1 cellular context compared by ENCODE assay signal in the genomic region with DNA sequence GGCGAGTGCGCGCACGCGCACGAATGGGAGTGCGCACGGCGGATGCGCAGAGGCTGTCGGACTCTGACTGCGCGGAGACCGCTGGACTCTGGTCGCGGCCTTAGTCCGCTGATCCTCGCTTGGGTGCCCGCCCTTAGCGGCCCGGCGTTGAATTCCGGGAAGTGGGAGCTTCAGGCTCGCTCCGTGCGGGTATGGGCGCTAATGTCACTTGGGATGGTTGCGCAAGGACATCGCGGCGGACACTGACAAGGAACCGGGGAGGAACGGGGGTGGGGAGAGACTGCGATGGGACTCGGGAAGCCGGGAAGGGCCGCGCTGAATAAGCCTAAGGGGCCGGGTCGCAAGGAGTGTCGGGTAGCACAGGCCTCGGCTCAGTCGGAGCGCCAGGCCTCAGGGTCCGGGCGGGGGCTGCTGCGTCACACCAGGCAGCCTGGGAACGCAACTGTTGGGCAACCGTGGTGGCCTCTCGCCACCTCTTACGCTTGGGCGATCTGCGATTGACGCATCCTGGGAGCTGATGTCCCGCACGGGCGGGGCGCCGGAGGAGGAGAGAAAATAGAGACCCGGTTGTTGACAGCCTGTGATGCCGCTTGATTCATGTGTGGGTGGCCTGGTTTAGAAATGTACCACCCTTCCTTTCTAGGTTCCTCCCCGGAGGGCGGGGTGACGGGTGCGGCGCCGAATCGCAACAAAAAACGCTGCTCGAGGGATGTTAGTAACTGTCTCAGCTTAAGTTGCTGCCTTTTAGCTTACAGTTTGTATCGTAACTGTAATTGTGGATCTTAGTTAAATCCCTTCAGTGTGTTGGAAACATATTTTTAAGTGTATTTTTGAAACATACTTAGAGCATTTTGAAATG.
TF ChIP-seq lines count a peak whose summit lies in the region.

No MANE protein-coding gene starts in this region.

TF ChIP-seq in HepG2, 621 proteins besides CTCF, POLR2A, EP300 and RAD21 (continued from another document and continues in another):
- TF ChIP-seq ZBTB21 (CRISPR knock-in tag; IDR thresholded peaks at IDR 0.05) (peak; percentile 88), E2F1 (CRISPR knock-in tag; IDR thresholded peaks at IDR 0.05) (peak; percentile 44; the same call in 1 of the 2 replicates), ZSCAN12 (CRISPR knock-in tag; IDR thresholded peaks at IDR 0.05) (no peak), ELF1 (CRISPR knock-in tag; IDR thresholded peaks at IDR 0.05) (peak; percentile 82), NFYB (CRISPR knock-in tag; IDR thresholded peaks at IDR 0.05) (peak; percentile 60), ZNF746 (CRISPR knock-in tag; IDR thresholded peaks at IDR 0.05) (peak; percentile 61; the same call in 1 of the 2 replicates), ELF4 (CRISPR knock-in tag; IDR thresholded peaks at IDR 0.05; ENCODE audit: borderline replicate concordance) (peak; percentile 76; the same call in 1 of the 2 replicates), ERF (CRISPR knock-in tag; IDR thresholded peaks at IDR 0.05) (peak; percentile 82; the same call in 1 of the 2 replicates), SATB2 (CRISPR knock-in tag; IDR thresholded peaks at IDR 0.05) (no peak; the same call in 1 of the 2 replicates), ZNF235 (CRISPR knock-in tag; IDR thresholded peaks at IDR 0.05; ENCODE audit: borderline replicate concordance) (0 out of 2 replicates have a peak, but pooled peaks have one; percentile 56), JUN (CRISPR knock-in tag; IDR thresholded peaks at IDR 0.05) (peak; percentile 52; the same call in 1 of the 2 replicates), SPEN (CRISPR knock-in tag; IDR thresholded peaks at IDR 0.05; ENCODE audit: low read depth) (peak; percentile 99), CEBPG (CRISPR knock-in tag; IDR thresholded peaks at IDR 0.05) (peak; percentile 92), CHD4 (IDR thresholded peaks at IDR 0.05; ENCODE audit: borderline replicate concordance, low read length) (no peak), HIVEP1 (CRISPR knock-in tag; IDR thresholded peaks at IDR 0.05) (peak; percentile 93; the same call in 1 of the 2 replicates), ZNF564 (CRISPR knock-in tag; IDR thresholded peaks at IDR 0.05) (peak; percentile 86), BORCS8-MEF2B (CRISPR knock-in tag; IDR thresholded peaks at IDR 0.05) (peak; percentile 89), ZMYM4 (CRISPR knock-in tag; IDR thresholded peaks at IDR 0.05) (peak; percentile 96), SP4 (CRISPR knock-in tag; IDR thresholded peaks at IDR 0.05) (peak; percentile 87), NFYC (CRISPR knock-in tag; IDR thresholded peaks at IDR 0.05) (peak; percentile 66), ZNF777 (CRISPR knock-in tag; IDR thresholded peaks at IDR 0.05) (0 out of 2 replicates have a peak, but pooled peaks have one; percentile 31), ZNF367 (CRISPR knock-in tag; IDR thresholded peaks at IDR 0.05; ENCODE audit: borderline replicate concordance) (peak; percentile 53; the same call in 1 of the 2 replicates), ZNF44 (CRISPR knock-in tag; IDR thresholded peaks at IDR 0.05) (peak; percentile 73; the same call in 1 of the 2 replicates), ZMYM3 (CRISPR knock-in tag; IDR thresholded peaks at IDR 0.05) (peak; percentile 31; the same call in 1 of the 2 replicates), ZNF430 (CRISPR knock-in tag; IDR thresholded peaks at IDR 0.05) (peak; percentile 98), PHF20 (CRISPR knock-in tag; IDR thresholded peaks at IDR 0.05) (peak; percentile 89), CBX2 (IDR thresholded peaks at IDR 0.05; ENCODE audit: low read depth, low read length) (no peak), CBX2 (CRISPR knock-in tag; IDR thresholded peaks at IDR 0.05; ENCODE audit: low read depth) (peak; percentile 54; the same call in 1 of the 2 replicates), ZNF790 (CRISPR knock-in tag; IDR thresholded peaks at IDR 0.05; ENCODE audit: borderline replicate concordance) (no peak), MXI1 (IDR thresholded peaks at IDR 0.05; ENCODE audit: borderline replicate concordance, low read depth, low read length) (peak; percentile 56; the same call in 1 of the 3 replicates), HNRNPL (IDR thresholded peaks at IDR 0.05; ENCODE audit: low read depth, low read length) (peak; percentile 76; the same call in 1 of the 2 replicates), SNRNP70 (IDR thresholded peaks at IDR 0.05; ENCODE audit: low read depth, low read length) (no peak), MYNN (CRISPR knock-in tag; IDR thresholded peaks at IDR 0.05; ENCODE audit: low read depth) (no peak), PHF8 (CRISPR knock-in tag; IDR thresholded peaks at IDR 0.05) (peak; percentile 99), SRSF4 (IDR thresholded peaks at IDR 0.05; ENCODE audit: low read depth, low read length, poor library complexity, severe bottlenecking) (no peak), KAT7 (CRISPR knock-in tag; IDR thresholded peaks at IDR 0.05; ENCODE audit: borderline replicate concordance) (peak; percentile 70; the same call in 1 of the 2 replicates), ZNF800 (CRISPR knock-in tag; IDR thresholded peaks at IDR 0.05) (peak; percentile 81), ZNF878 (CRISPR knock-in tag; IDR thresholded peaks at IDR 0.05) (peak; percentile 87), ZNF768 (CRISPR knock-in tag; IDR thresholded peaks at IDR 0.05) (peak; percentile 57; the same call in 1 of the 2 replicates), ZNF276 (CRISPR knock-in tag; IDR thresholded peaks at IDR 0.05; ENCODE audit: low read depth) (peak; percentile 84; the same call in 1 of the 2 replicates), CAMTA2 (CRISPR knock-in tag; IDR thresholded peaks at IDR 0.05; ENCODE audit: borderline replicate concordance) (0 out of 2 replicates have a peak, but pooled peaks have one; percentile 30), ZFX (CRISPR knock-in tag; IDR thresholded peaks at IDR 0.05; ENCODE audit: low read depth) (peak; percentile 100), FOXP1 (IDR thresholded peaks at IDR 0.05) (no peak), FOXP1 (CRISPR knock-in tag; IDR thresholded peaks at IDR 0.05) (peak; percentile 56; the same call in 1 of the 2 replicates), ZIK1 (CRISPR knock-in tag; IDR thresholded peaks at IDR 0.05; ENCODE audit: borderline replicate concordance, low read depth) (peak; percentile 83; the same call in 1 of the 2 replicates), ZNF260 (CRISPR knock-in tag; IDR thresholded peaks at IDR 0.05; ENCODE audit: borderline replicate concordance, low read depth) (no peak), CENPT (CRISPR knock-in tag; IDR thresholded peaks at IDR 0.05; ENCODE audit: low read depth) (peak; percentile 56), SRSF1 (optimal IDR thresholded peaks at IDR 0.05; ENCODE audit: low read depth, low read length) (peak; percentile 93), U2AF2 (IDR thresholded peaks at IDR 0.05; ENCODE audit: low read depth, low read length) (0 out of 2 replicates have a peak, but pooled peaks have one; percentile 25), ZNF160 (CRISPR knock-in tag; IDR thresholded peaks at IDR 0.05) (no peak; the same call in 1 of the 2 replicates), TOPORS (CRISPR knock-in tag; IDR thresholded peaks at IDR 0.05) (peak; percentile 70; the same call in 1 of the 2 replicates), ZNF234 (CRISPR knock-in tag; conservative IDR thresholded peaks at IDR 0.05) (peak; percentile 98; the same call in 1 of the 2 replicates), ZNF232 (CRISPR knock-in tag; IDR thresholded peaks at IDR 0.05; ENCODE audit: borderline replicate concordance) (peak; percentile 81; the same call in 1 of the 2 replicates), SALL2 (CRISPR knock-in tag; IDR thresholded peaks at IDR 0.05) (peak; percentile 86; the same call in 1 of the 2 replicates), RFXAP (CRISPR knock-in tag; IDR thresholded peaks at IDR 0.05; ENCODE audit: borderline replicate concordance) (peak; percentile 79; the same call in 1 of the 2 replicates), ZNF672 (CRISPR knock-in tag; IDR thresholded peaks at IDR 0.05) (no peak)
- TF ChIP-seq, protein P1, sequence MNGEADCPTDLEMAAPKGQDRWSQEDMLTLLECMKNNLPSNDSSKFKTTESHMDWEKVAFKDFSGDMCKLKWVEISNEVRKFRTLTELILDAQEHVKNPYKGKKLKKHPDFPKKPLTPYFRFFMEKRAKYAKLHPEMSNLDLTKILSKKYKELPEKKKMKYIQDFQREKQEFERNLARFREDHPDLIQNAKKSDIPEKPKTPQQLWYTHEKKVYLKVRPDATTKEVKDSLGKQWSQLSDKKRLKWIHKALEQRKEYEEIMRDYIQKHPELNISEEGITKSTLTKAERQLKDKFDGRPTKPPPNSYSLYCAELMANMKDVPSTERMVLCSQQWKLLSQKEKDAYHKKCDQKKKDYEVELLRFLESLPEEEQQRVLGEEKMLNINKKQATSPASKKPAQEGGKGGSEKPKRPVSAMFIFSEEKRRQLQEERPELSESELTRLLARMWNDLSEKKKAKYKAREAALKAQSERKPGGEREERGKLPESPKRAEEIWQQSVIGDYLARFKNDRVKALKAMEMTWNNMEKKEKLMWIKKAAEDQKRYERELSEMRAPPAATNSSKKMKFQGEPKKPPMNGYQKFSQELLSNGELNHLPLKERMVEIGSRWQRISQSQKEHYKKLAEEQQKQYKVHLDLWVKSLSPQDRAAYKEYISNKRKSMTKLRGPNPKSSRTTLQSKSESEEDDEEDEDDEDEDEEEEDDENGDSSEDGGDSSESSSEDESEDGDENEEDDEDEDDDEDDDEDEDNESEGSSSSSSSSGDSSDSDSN (CRISPR knock-in tag; IDR thresholded peaks at IDR 0.05) = peak; percentile 91
- TF ChIP-seq, protein P2, sequence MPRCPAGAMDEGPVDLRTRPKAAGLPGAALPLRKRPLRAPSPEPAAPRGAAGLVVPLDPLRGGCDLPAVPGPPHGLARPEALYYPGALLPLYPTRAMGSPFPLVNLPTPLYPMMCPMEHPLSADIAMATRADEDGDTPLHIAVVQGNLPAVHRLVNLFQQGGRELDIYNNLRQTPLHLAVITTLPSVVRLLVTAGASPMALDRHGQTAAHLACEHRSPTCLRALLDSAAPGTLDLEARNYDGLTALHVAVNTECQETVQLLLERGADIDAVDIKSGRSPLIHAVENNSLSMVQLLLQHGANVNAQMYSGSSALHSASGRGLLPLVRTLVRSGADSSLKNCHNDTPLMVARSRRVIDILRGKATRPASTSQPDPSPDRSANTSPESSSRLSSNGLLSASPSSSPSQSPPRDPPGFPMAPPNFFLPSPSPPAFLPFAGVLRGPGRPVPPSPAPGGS (CRISPR knock-in tag; IDR thresholded peaks at IDR 0.05) = peak; percentile 85
- TF ChIP-seq, protein P3, sequence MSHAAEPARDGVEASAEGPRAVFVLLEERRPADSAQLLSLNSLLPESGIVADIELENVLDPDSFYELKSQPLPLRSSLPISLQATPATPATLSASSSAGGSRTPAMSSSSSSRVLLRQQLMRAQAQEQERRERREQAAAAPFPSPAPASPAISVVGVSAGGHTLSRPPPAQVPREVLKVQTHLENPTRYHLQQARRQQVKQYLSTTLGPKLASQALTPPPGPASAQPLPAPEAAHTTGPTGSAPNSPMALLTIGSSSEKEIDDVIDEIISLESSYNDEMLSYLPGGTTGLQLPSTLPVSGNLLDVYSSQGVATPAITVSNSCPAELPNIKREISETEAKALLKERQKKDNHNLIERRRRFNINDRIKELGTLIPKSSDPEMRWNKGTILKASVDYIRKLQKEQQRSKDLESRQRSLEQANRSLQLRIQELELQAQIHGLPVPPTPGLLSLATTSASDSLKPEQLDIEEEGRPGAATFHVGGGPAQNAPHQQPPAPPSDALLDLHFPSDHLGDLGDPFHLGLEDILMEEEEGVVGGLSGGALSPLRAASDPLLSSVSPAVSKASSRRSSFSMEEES (CRISPR knock-in tag; IDR thresholded peaks at IDR 0.05) = no peak
- TF ChIP-seq, protein P4, sequence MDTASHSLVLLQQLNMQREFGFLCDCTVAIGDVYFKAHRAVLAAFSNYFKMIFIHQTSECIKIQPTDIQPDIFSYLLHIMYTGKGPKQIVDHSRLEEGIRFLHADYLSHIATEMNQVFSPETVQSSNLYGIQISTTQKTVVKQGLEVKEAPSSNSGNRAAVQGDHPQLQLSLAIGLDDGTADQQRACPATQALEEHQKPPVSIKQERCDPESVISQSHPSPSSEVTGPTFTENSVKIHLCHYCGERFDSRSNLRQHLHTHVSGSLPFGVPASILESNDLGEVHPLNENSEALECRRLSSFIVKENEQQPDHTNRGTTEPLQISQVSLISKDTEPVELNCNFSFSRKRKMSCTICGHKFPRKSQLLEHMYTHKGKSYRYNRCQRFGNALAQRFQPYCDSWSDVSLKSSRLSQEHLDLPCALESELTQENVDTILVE (CRISPR knock-in tag; IDR thresholded peaks at IDR 0.05) = peak; percentile 90
